8 cellular contexts compared by ENCODE assay signal in genomic region chr12:107903377-107904061, GRCh38.
A peak's percentile ranks its signal among the peaks of the same experiment; 100 is the strongest.
DNase-seq lines count a peak whose midpoint lies in the region; ATAC-seq and TF ChIP-seq lines count a peak whose summit lies in the region.

No MANE protein-coding gene starts in this region.

- peak overlapping the region; percentile 36 for H3K4me3 ChIP-seq in skeletal muscle cell (ENCODE audit: low read depth, low read length)

- peaks cover 2% of the 10 kb centered on the region for H3K9me3 Mint-ChIP-seq in activated CD8-positive, alpha-beta memory T cell treated with anti-CD3 and anti-CD28 coated beads, Interleukin-2, amount 10 ng/mL, durations not matched to agents 7 days and 5 days (ENCODE audit: low read depth)

- H3K27ac Mint-ChIP-seq in activated CD8-positive, alpha-beta memory T cell treated with anti-CD3 and anti-CD28 coated beads, Interleukin-2, amount 10 ng/mL, durations not matched to agents 7 days and 5 days: peak overlapping the region; percentile 78

- DNase-seq in ACHN: peak; percentile 51
- DNase-seq in NCI-H187 treated with DMSO at 0.1 percent for 48 hours (lab: John Stamatoyannopoulos, UW): peak; percentile 18
- DNase-seq in activated CD8-positive, alpha-beta memory T cell treated with anti-CD3 and anti-CD28 coated beads, Interleukin-2, amount 10 ng/mL, durations not matched to agents 7 days and 5 days: peak; percentile 84
- DNase-seq in left cardiac atrium: peak; percentile 67
- DNase-seq in skeletal muscle cell (ENCODE audit: low read depth): no peak
- DNase-seq in GDM1 (lab: John Stamatoyannopoulos, UW): no peak

- H3K4me3 Mint-ChIP-seq in activated CD8-positive, alpha-beta memory T cell treated with anti-CD3 and anti-CD28 coated beads, Interleukin-2, amount 10 ng/mL, durations not matched to agents 7 days and 5 days: peak overlapping the region; percentile 76

- in situ Hi-C loops in ACHN (cut with HindIII; ENCODE audit: low pct_ligation_motif_present, low pct_unique_long_range_greater_than_20kb, low sequenced_read_pairs): no loop called here

- peaks cover 60% of the 10 kb centered on the region for H3K27me3 Mint-ChIP-seq in activated CD8-positive, alpha-beta memory T cell treated with anti-CD3 and anti-CD28 coated beads, Interleukin-2, amount 10 ng/mL, durations not matched to agents 7 days and 5 days

- peak; percentile 64 for TF ChIP-seq POLR2A in GM18505 (IDR thresholded peaks at IDR 0.05; ENCODE audit: borderline replicate concordance, extremely low read depth, insufficient read depth, insufficient read length)

- intact Hi-C loops in left cardiac atrium (cut with DNase I): no loop called here

- ATAC-seq in GM18505 (IDR thresholded peaks at IDR 0.05; ENCODE audit: unreplicated experiment) (peak; percentile 87), HG02798 (IDR thresholded peaks at IDR 0.05; ENCODE audit: poor library complexity, unreplicated experiment) (peak; percentile 97), left cardiac atrium (peak; percentile 55 to 87)
- peak; percentile 98 for ATAC-seq in activated CD8-positive, alpha-beta memory T cell treated with anti-CD3 and anti-CD28 coated beads, Interleukin-2, amount 10 ng/mL, durations not matched to agents 7 days and 5 days

- CTCF ChIA-PET in activated CD8-positive, alpha-beta memory T cell treated with anti-CD3 and anti-CD28 coated beads, Interleukin-2, amount 10 ng/mL, durations not matched to agents 7 days and 5 days (lab: Charles Lee): interaction anchor here (1.1 to 2.2 kb wide), 3 partner anchors 9 to 19 kb away, joined by 4 to 13 read pairs (median 4); no protein-coding TSS in a partner anchor

- H3K36me3 Mint-ChIP-seq in activated CD8-positive, alpha-beta memory T cell treated with anti-CD3 and anti-CD28 coated beads, Interleukin-2, amount 10 ng/mL, durations not matched to agents 7 days and 5 days: no peaks in the 10 kb centered on the region

- peaks cover 20% of the 10 kb centered on the region for H3K4me1 Mint-ChIP-seq in activated CD8-positive, alpha-beta memory T cell treated with anti-CD3 and anti-CD28 coated beads, Interleukin-2, amount 10 ng/mL, durations not matched to agents 7 days and 5 days

Comparison
In these comparisons a context has a peak if more than half of its experiments do, and no peak if none do; other contexts are left out.
1. DNase-seq: peak in ACHN (single experiment), NCI-H187 treated with DMSO at 0.1 percent for 48 hours (single experiment), activated CD8-positive, alpha-beta memory T cell treated with anti-CD3 and anti-CD28 coated beads, Interleukin-2, amount 10 ng/mL, durations not matched to agents 7 days and 5 days (single experiment) and left cardiac atrium (single experiment); none in skeletal muscle cell (single experiment) and GDM1 (single experiment).
2. Peak in every context shown above with its lines, with median percentiles within 50 percentile points of each other: ATAC-seq.